In genomic region chr1:183634429-183635065, GRCh38 we compare ENCODE assay signal across 8 cellular contexts. TPM values are rescaled to one million over a fixed set of nuclear protein-coding genes. Genes with fewer than 3 reads are reported as not detected.
A peak's percentile ranks its signal among the peaks of the same experiment; 100 is the strongest.
DNase-seq lines count a peak whose midpoint lies in the region; ATAC-seq, FAIRE-seq and TF ChIP-seq lines count a peak whose summit lies in the region.

No MANE protein-coding gene starts in this region.

- FAIRE-seq in islet of Langerhans (lab: Jason Lieb, UNC), result peak; percentile 75
- FAIRE-seq in D721Med (lab: Jason Lieb, UNC), result no peak

- ATAC-seq in activated CD8-positive, alpha-beta T cell treated with anti-CD3 and anti-CD28 coated beads for 36 hours, result no peak

- H3K27me3 Mint-ChIP-seq in activated CD4-positive, alpha-beta T cell treated with anti-CD3 and anti-CD28 coated beads, Interleukin-2, amount 10 ng/mL, durations not matched to agents 24 days and 14 days, result peaks cover 9% of the 10 kb centered on the region
- no peaks in the 10 kb centered on the region for H3K27me3 Mint-ChIP-seq in activated CD8-positive, alpha-beta T cell treated with anti-CD3 and anti-CD28 coated beads for 36 hours

- 2% methylated on average over 10 of the region's 10 CpGs for WGBS in thymus

- no peaks in the 10 kb centered on the region for H3K9me3 ChIP-seq in thymus (ENCODE audit: control insufficient read depth)

- no peaks in the 10 kb centered on the region for H3K27me3 ChIP-seq in thymus (ENCODE audit: control insufficient read depth, insufficient read depth)

- POLR2A ChIA-PET in activated CD8-positive, alpha-beta T cell treated with anti-CD3 and anti-CD28 coated beads for 36 hours (lab: Charles Lee), result interaction anchor here (0.6 to 2.0 kb wide), 7 partner anchors 18 to 351 kb away, joined by 3 to 9 read pairs (median 3); no protein-coding TSS in a partner anchor

- peaks cover 36% of the 10 kb centered on the region for H3K4me1 Mint-ChIP-seq in activated CD4-positive, alpha-beta T cell treated with anti-CD3 and anti-CD28 coated beads, Interleukin-2, amount 10 ng/mL, durations not matched to agents 24 days and 14 days
- H3K4me1 Mint-ChIP-seq in activated CD8-positive, alpha-beta T cell treated with anti-CD3 and anti-CD28 coated beads for 36 hours (ENCODE audit: low read depth), result peaks cover 47% of the 10 kb centered on the region

- no peaks in the 10 kb centered on the region for H3K9me3 Mint-ChIP-seq in activated CD4-positive, alpha-beta T cell treated with anti-CD3 and anti-CD28 coated beads, Interleukin-2, amount 10 ng/mL, durations not matched to agents 24 days and 14 days
- no peaks in the 10 kb centered on the region for H3K9me3 Mint-ChIP-seq in activated CD8-positive, alpha-beta T cell treated with anti-CD3 and anti-CD28 coated beads for 36 hours

- intact Hi-C loops in activated CD4-positive, alpha-beta T cell treated with anti-CD3 and anti-CD28 coated beads, Interleukin-2, amount 10 ng/mL, durations not matched to agents 24 days and 14 days (cut with micrococcal nuclease), result loop anchor here (1.0 to 10.0 kb wide), 6 partner anchors 44 to 1410 kb away; partner anchors contain the start of genes C1orf21, DHX9, EDEM3 and NCF2
- intact Hi-C loops in activated CD8-positive, alpha-beta T cell treated with anti-CD3 and anti-CD28 coated beads for 36 hours (cut with micrococcal nuclease), result loop anchor here (5.0 kb wide), 1 partner anchor 162 kb away; the partner anchor contains the start of gene SMG7

- DNase-seq in activated CD4-positive, alpha-beta T cell treated with anti-CD3 and anti-CD28 coated beads, Interleukin-2, amount 10 ng/mL, durations not matched to agents 24 days and 14 days, result no peak
- DNase-seq in activated CD4-positive, alpha-beta T cell treated with anti-CD3 and anti-CD28 coated beads for 4 hours, result no peak
- DNase-seq in activated CD8-positive, alpha-beta T cell treated with anti-CD3 and anti-CD28 coated beads for 36 hours, result no peak
- DNase-seq in D721Med (ENCODE audit: insufficient read length, low spot score) (no peak), NCI-H774 (lab: John Stamatoyannopoulos, UW) (no peak), H4 (ENCODE audit: low spot score) (no peak)

- CTCF ChIA-PET in activated CD8-positive, alpha-beta T cell treated with anti-CD3 and anti-CD28 coated beads for 36 hours (lab: Charles Lee), result interaction anchor here (0.7 to 4.2 kb wide), 19 partner anchors 9 to 323 kb away, joined by 3 to 33 read pairs (median 5); partner anchors contain the start of genes APOBEC4, NCF2 and SMG7

- H3K4me3 ChIP-seq in thymus (ENCODE audit: low read length), result peak overlapping the region; percentile 90

- TF ChIP-seq CTCF in activated CD8-positive, alpha-beta T cell treated with anti-CD3 and anti-CD28 coated beads for 36 hours (IDR thresholded peaks at IDR 0.05), result no peak
- no peak for TF ChIP-seq CTCF in D721Med (IDR thresholded peaks at IDR 0.05; ENCODE audit: insufficient read depth, missing control alignments)

- peak overlapping the region; percentile 98 for H3K4me3 Mint-ChIP-seq in activated CD4-positive, alpha-beta T cell treated with anti-CD3 and anti-CD28 coated beads, Interleukin-2, amount 10 ng/mL, durations not matched to agents 24 days and 14 days
- peak overlapping the region; percentile 89 for H3K4me3 Mint-ChIP-seq in activated CD8-positive, alpha-beta T cell treated with anti-CD3 and anti-CD28 coated beads for 36 hours

- peaks cover 29% of the 10 kb centered on the region for H3K36me3 Mint-ChIP-seq in activated CD4-positive, alpha-beta T cell treated with anti-CD3 and anti-CD28 coated beads, Interleukin-2, amount 10 ng/mL, durations not matched to agents 24 days and 14 days (ENCODE audit: low read depth)
- peaks cover 23% of the 10 kb centered on the region for H3K36me3 Mint-ChIP-seq in activated CD8-positive, alpha-beta T cell treated with anti-CD3 and anti-CD28 coated beads for 36 hours (ENCODE audit: low read depth)

- no peaks in the 10 kb centered on the region for H3K36me3 ChIP-seq in thymus (ENCODE audit: control insufficient read depth, insufficient read depth)

- peak overlapping the region; percentile 93 for H3K27ac ChIP-seq in thymus (ENCODE audit: low read depth)

- peak overlapping the region; percentile 83 for H3K27ac Mint-ChIP-seq in activated CD4-positive, alpha-beta T cell treated with anti-CD3 and anti-CD28 coated beads, Interleukin-2, amount 10 ng/mL, durations not matched to agents 24 days and 14 days
- H3K27ac Mint-ChIP-seq in activated CD8-positive, alpha-beta T cell treated with anti-CD3 and anti-CD28 coated beads for 36 hours, result peak overlapping the region; percentile 94

- peaks cover 4% of the 10 kb centered on the region for H3K4me1 ChIP-seq in thymus (ENCODE audit: control insufficient read depth, insufficient read depth, low read length)

RNA-seq across cellular contexts. Expression of gene ARPC5, which starts 1.0 kb away (rescaled TPM):
- total RNA-seq in activated CD4-positive, alpha-beta T cell treated with anti-CD3 and anti-CD28 coated beads, Interleukin-2, amount 10 ng/mL, durations not matched to agents 24 days and 14 days, result 144 and 149 TPM in 2 replicates
- 100 to 1,000 TPM; 128 to 134 TPM for total RNA-seq in activated CD8-positive, alpha-beta T cell treated with anti-CD3 and anti-CD28 coated beads for 36 hours
- 250 TPM for polyA plus RNA-seq in thymus
- total RNA-seq in H4 (2014; rRNA removed; shearing (Covaris generic)), result 118 and 158 TPM in 2 replicates

RNA-seq across cellular contexts. Expression of gene APOBEC4, which starts 18.6 kb away (rescaled TPM):
- not detected in 2 replicates for total RNA-seq in activated CD4-positive, alpha-beta T cell treated with anti-CD3 and anti-CD28 coated beads, Interleukin-2, amount 10 ng/mL, durations not matched to agents 24 days and 14 days
- not detected for total RNA-seq in activated CD8-positive, alpha-beta T cell treated with anti-CD3 and anti-CD28 coated beads for 36 hours
- polyA plus RNA-seq in thymus, result 0.02 TPM
- not detected in 2 replicates for total RNA-seq in H4 (2014; rRNA removed; shearing (Covaris generic))

RNA-seq across cellular contexts. Expression of gene NCF2, which starts 44.3 kb away (rescaled TPM):
- 5.3 and 6.2 TPM in 2 replicates for total RNA-seq in activated CD4-positive, alpha-beta T cell treated with anti-CD3 and anti-CD28 coated beads, Interleukin-2, amount 10 ng/mL, durations not matched to agents 24 days and 14 days
- 1 to 10 TPM; 4.2 to 4.7 TPM for total RNA-seq in activated CD8-positive, alpha-beta T cell treated with anti-CD3 and anti-CD28 coated beads for 36 hours
- 13.3 TPM for polyA plus RNA-seq in thymus
- total RNA-seq in H4 (2014; rRNA removed; shearing (Covaris generic)), result 4.1 and 10.2 TPM in 2 replicates
